Comparison of ENCODE assay signal across 8 cellular contexts in the genomic region with DNA sequence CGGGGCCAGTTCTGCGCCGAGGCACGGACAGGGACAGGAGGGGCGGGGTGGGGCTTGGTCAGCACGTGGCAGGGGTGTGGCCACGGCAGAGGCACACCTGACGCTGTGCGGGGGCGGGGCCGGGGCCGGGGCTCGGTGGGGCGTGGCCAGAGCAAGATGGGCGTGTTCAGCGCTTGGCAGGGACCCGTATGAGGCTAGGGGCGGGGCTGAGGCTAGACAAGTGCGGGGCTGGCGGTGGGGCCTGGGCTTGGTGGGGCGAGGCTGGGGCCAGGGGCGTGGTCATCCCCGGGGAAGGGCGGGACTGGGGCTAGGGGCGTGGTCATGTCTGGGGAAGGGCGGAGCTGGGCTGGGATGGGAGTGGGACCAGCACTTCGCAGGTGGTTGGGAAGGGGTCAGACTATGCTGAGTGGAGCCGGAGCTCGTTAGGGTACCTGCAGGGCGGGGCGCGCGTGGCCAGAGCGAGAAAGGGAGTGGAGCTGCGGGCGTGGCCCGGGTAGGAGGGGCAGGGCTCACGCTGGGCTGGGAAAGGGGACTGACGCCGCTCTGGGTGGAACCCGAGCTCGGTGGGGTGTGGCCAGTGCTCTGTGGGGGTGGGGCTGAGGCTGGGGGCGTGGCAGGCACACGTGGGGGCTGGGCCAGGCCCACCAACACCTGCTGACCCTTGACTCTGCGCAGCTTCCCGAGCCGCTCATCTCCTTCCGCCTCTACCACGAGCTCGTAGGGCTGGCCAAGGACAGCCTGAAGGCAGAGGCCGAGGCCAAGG. TPM values are rescaled to one million over a fixed set of nuclear protein-coding genes. Genes with fewer than 3 reads are reported as not detected.
DNase-seq lines count a peak whose midpoint lies in the region; ATAC-seq, FAIRE-seq and TF ChIP-seq lines count a peak whose summit lies in the region.

No MANE protein-coding gene starts in this region.

- CTCF ChIA-PET in A549 (lab: Yijun Ruan, JAX): interaction anchor here (0.8 to 1.7 kb wide), 3 partner anchors 16 to 161 kb away, joined by 3 to 5 read pairs (median 3); no protein-coding TSS in a partner anchor
- CTCF ChIA-PET in PC-3 (lab: Charles Lee): no interaction called here

- no peaks in the 10 kb centered on the region for H3K27me3 Mint-ChIP-seq in activated T-helper 17 cell treated with anti-CD3 and anti-CD28 coated beads, Interleukin-2, amount 50 U/mL, for 72 hours

- no peaks in the 10 kb centered on the region for H3K27me3 ChIP-seq in PC-3 (ENCODE audit: low read length)
- H3K27me3 ChIP-seq in smooth muscle cell (ENCODE audit: low read depth): no peaks in the 10 kb centered on the region

- TF ChIP-seq RAD21 in A549 (conservative IDR thresholded peaks at IDR 0.05 in 1 of 2, IDR thresholded peaks at IDR 0.05 in 1 of 2): no peak

- no peak overlapping the region for H3K4me3 Mint-ChIP-seq in activated T-helper 17 cell treated with anti-CD3 and anti-CD28 coated beads, Interleukin-2, amount 50 U/mL, for 72 hours

- TF ChIP-seq CTCF in A549 (IDR thresholded peaks at IDR 0.05) (no peak), PC-3 (conservative IDR thresholded peaks at IDR 0.05; ENCODE audit: low read depth, low read length) (no peak), smooth muscle cell (IDR thresholded peaks at IDR 0.05; ENCODE audit: borderline replicate concordance, insufficient read depth, poor library complexity, severe bottlenecking) (no peak)

- H3K4me3 ChIP-seq in A549: peak overlapping the region; percentile 35; the same call in 2 of the 3 replicates
- no peak overlapping the region for H3K4me3 ChIP-seq in PC-3 (ENCODE audit: low read length)
- H3K4me3 ChIP-seq in smooth muscle cell: peak overlapping the region; percentile 44

- no peaks in the 10 kb centered on the region for H3F3A ChIP-seq in PC-3 (ENCODE audit: low read length, unreplicated experiment)
- H3F3A ChIP-seq in smooth muscle cell (ENCODE audit: low read depth): no peaks in the 10 kb centered on the region

- intact Hi-C loops in PC-3 (cut with micrococcal nuclease) (no loop called here), left cardiac atrium (cut with DNase I) (no loop called here)

- H3K4me2 ChIP-seq in A549 (peak overlapping the region; percentile 63), PC-3 (ENCODE audit: low read length) (peak overlapping the region; percentile 61), smooth muscle cell (peak overlapping the region; percentile 82)

- H4K20me1 ChIP-seq in PC-3 (ENCODE audit: low read length): no peaks in the 10 kb centered on the region
- H4K20me1 ChIP-seq in smooth muscle cell (ENCODE audit: low read depth): no peaks in the 10 kb centered on the region

- H2AFZ ChIP-seq in PC-3 (ENCODE audit: low read length) (no peak overlapping the region), smooth muscle cell (ENCODE audit: low read depth) (no peak overlapping the region)

- H3K79me2 ChIP-seq in PC-3 (ENCODE audit: low read length) (no peaks in the 10 kb centered on the region), smooth muscle cell (ENCODE audit: low read depth) (no peaks in the 10 kb centered on the region)

- H3K9me3 Mint-ChIP-seq in activated T-helper 17 cell treated with anti-CD3 and anti-CD28 coated beads, Interleukin-2, amount 50 U/mL, for 72 hours: no peaks in the 10 kb centered on the region

- TF ChIP-seq EP300 in A549 (IDR thresholded peaks at IDR 0.05): no peak

- H3K36me3 Mint-ChIP-seq in activated T-helper 17 cell treated with anti-CD3 and anti-CD28 coated beads, Interleukin-2, amount 50 U/mL, for 72 hours (ENCODE audit: low read depth): peaks cover 91% of the 10 kb centered on the region

- no peak overlapping the region for H3K27ac Mint-ChIP-seq in activated T-helper 17 cell treated with anti-CD3 and anti-CD28 coated beads, Interleukin-2, amount 50 U/mL, for 72 hours

- H3K9me3 ChIP-seq in A549 (no peaks in the 10 kb centered on the region), PC-3 (ENCODE audit: low read length) (no peaks in the 10 kb centered on the region), smooth muscle cell (replicated peaks; ENCODE audit: low read depth) (no peaks in the 10 kb centered on the region)

- H3K4me1 Mint-ChIP-seq in activated T-helper 17 cell treated with anti-CD3 and anti-CD28 coated beads, Interleukin-2, amount 50 U/mL, for 72 hours: peaks cover 9% of the 10 kb centered on the region

- H3K9ac ChIP-seq in PC-3 (ENCODE audit: low read length) (no peak overlapping the region), smooth muscle cell (ENCODE audit: low read depth) (no peak overlapping the region)

- POLR2A ChIA-PET in A549 (lab: Yijun Ruan, JAX): interaction anchor here (1.0 to 1.3 kb wide), 3 partner anchors 12 to 22 kb away, joined by 3 to 4 read pairs (median 3); a partner anchor contains a TSS
- POLR2A ChIA-PET in PC-3 (lab: Charles Lee; ENCODE audit: unreplicated experiment): interaction anchor here (0.5 kb wide), 1 partner anchor 1379 kb away, joined by 3 read pairs; no protein-coding TSS in a partner anchor

- no peak for FAIRE-seq in A549 (lab: Jason Lieb, UNC)

- no peak for TF ChIP-seq POLR2A in A549 (IDR thresholded peaks at IDR 0.05; ENCODE audit: low read length)

- WGBS in A549 (ENCODE audit: missing lambda C conversion rate): 20% methylated on average over 12 of the region's 51 CpGs
- WGBS in smooth muscle cell (ENCODE audit: low lambda C conversion rate): 8% methylated on average over 21 of the region's 51 CpGs

- no TSS peak for BruUV-seq in PC-3 (replicated peaks; lab: Mats Ljungman, UMichigan)

- H3K27ac ChIP-seq in A549: peak overlapping the region; percentile 62 to 81
- H3K27ac ChIP-seq in PC-3 (ENCODE audit: low read length): 0 out of 2 replicates have a peak overlapping the region, but pooled peaks have one; percentile 40
- no peak overlapping the region for H3K27ac ChIP-seq in smooth muscle cell (ENCODE audit: low read depth)

- peak; percentile 72 to 83 for ATAC-seq in A549
- peak; percentile 45 for ATAC-seq in HG02885 (IDR thresholded peaks at IDR 0.05; ENCODE audit: poor library complexity, unreplicated experiment)
- peak; percentile 86 for ATAC-seq in PC-3
- ATAC-seq in activated T-helper 17 cell treated with anti-CD3 and anti-CD28 coated beads, Interleukin-2, amount 50 U/mL, for 72 hours (replicated peaks): peak; percentile 70
- peak; percentile 41 to 60 for ATAC-seq in left cardiac atrium
- ATAC-seq in GM18519 (IDR thresholded peaks at IDR 0.05; ENCODE audit: low FRiP score, unreplicated experiment): no peak

- H3K36me3 ChIP-seq in PC-3 (ENCODE audit: low read depth, low read length) (no peaks in the 10 kb centered on the region), smooth muscle cell (ENCODE audit: low read depth) (no peaks in the 10 kb centered on the region)

- no peaks in the 10 kb centered on the region for H3K9me2 ChIP-seq in PC-3 (replicated peaks; ENCODE audit: low read length)

- H3K4me1 ChIP-seq in A549: peaks cover 6% of the 10 kb centered on the region; the same call in 1 of the 3 replicates
- no peaks in the 10 kb centered on the region for H3K4me1 ChIP-seq in PC-3 (ENCODE audit: insufficient read depth, low read length)
- no peaks in the 10 kb centered on the region for H3K4me1 ChIP-seq in smooth muscle cell (ENCODE audit: low read depth)

- peak; percentile 50 to 91 for DNase-seq in A549 (ENCODE audit: low read depth in 1 of 2, low spot score in 1 of 2)
- peak; percentile 70 for DNase-seq in PC-3
- peak; percentile 55 for DNase-seq in left cardiac atrium
- peak; percentile 88 for DNase-seq in smooth muscle cell (lab: John Stamatoyannopoulos, UW; ENCODE audit: unreplicated experiment)
- DNase-seq in medulla oblongata (ENCODE audit: extremely low spot score): no peak

RNA-seq across cellular contexts. Expression of a gene that starts 12.8 kb away (rescaled TPM):
- polyA plus RNA-seq in A549 (2011; rRNA removed) (81.0 and 99.6 TPM in 2 replicates), A549 (2017; fragmentation: RNase III; extraction: RNeasy Plus Mini Kit Qiagen cat#74134 plus additional on column Dnase treatment) (170 to 181 TPM (median 172 TPM) in 3 replicates), smooth muscle cell (235 and 260 TPM in 2 replicates)
- 346 and 402 TPM in 2 replicates for polyA plus RNA-seq in A549 (2012; cell fraction: cytosol; rRNA removed)
- 288 and 337 TPM in 2 replicates for polyA plus RNA-seq in A549 (2012; cell fraction: nucleus; rRNA removed)
- polyA minus RNA-seq in A549 (2011; rRNA and poly(A)+ RNA removed): 102 and 159 TPM in 2 replicates
- total RNA-seq in PC-3 (2014; rRNA removed) (335 and 375 TPM in 2 replicates), left cardiac atrium (100 to 1,000 TPM; 142 to 143 TPM), smooth muscle cell (99.1 and 114 TPM in 2 replicates)
- total RNA-seq in activated T-helper 17 cell treated with anti-CD3 and anti-CD28 coated beads, Interleukin-2, amount 50 U/mL, for 72 hours: 100 to 1,000 TPM; 155 to 248 TPM

RNA-seq across cellular contexts. Expression of a gene that starts 15.4 kb away (rescaled TPM):
- polyA plus RNA-seq in A549 (2011; rRNA removed) (0.48 and 1.2 TPM in 2 replicates), A549 (2017; fragmentation: RNase III; extraction: RNeasy Plus Mini Kit Qiagen cat#74134 plus additional on column Dnase treatment) (1.5 to 1.9 TPM (median 1.8 TPM) in 3 replicates), smooth muscle cell (8.0 and 13.9 TPM in 2 replicates)
- polyA plus RNA-seq in A549 (2012; cell fraction: cytosol; rRNA removed): 2.1 and 2.6 TPM in 2 replicates
- polyA plus RNA-seq in A549 (2012; cell fraction: nucleus; rRNA removed): 7.8 and 8.6 TPM in 2 replicates
- 0.58 and 0.88 TPM in 2 replicates for polyA minus RNA-seq in A549 (2011; rRNA and poly(A)+ RNA removed)
- total RNA-seq in PC-3 (2014; rRNA removed) (45.3 and 68.4 TPM in 2 replicates), left cardiac atrium (10 to 100 TPM; 10.6 to 12.6 TPM), smooth muscle cell (4.4 and 8.7 TPM in 2 replicates)
- total RNA-seq in activated T-helper 17 cell treated with anti-CD3 and anti-CD28 coated beads, Interleukin-2, amount 50 U/mL, for 72 hours: 100 to 1,000 TPM; 211 to 310 TPM

RNA-seq across cellular contexts. Expression of a gene that starts 21.4 kb away (rescaled TPM):
- 223 and 248 TPM in 2 replicates for polyA plus RNA-seq in A549 (2011; rRNA removed)
- 768 and 819 TPM in 2 replicates for polyA plus RNA-seq in A549 (2012; cell fraction: cytosol; rRNA removed)
- polyA plus RNA-seq in A549 (2012; cell fraction: nucleus; rRNA removed): 378 and 395 TPM in 2 replicates
- polyA plus RNA-seq in A549 (2017; fragmentation: RNase III; extraction: RNeasy Plus Mini Kit Qiagen cat#74134 plus additional on column Dnase treatment): 370 to 402 TPM (median 394 TPM) in 3 replicates
- 180 and 195 TPM in 2 replicates for polyA minus RNA-seq in A549 (2011; rRNA and poly(A)+ RNA removed)
- 517 and 644 TPM in 2 replicates for total RNA-seq in PC-3 (2014; rRNA removed)
- total RNA-seq in activated T-helper 17 cell treated with anti-CD3 and anti-CD28 coated beads, Interleukin-2, amount 50 U/mL, for 72 hours: 100 to 1,000 TPM; 110 to 170 TPM
- 100 to 1,000 TPM; 378 to 432 TPM for total RNA-seq in left cardiac atrium
- 319 and 325 TPM in 2 replicates for total RNA-seq in smooth muscle cell
- 441 and 450 TPM in 2 replicates for polyA plus RNA-seq in smooth muscle cell

RNA-seq across cellular contexts. Expression of a gene that starts 42.4 kb away (rescaled TPM):
- polyA plus RNA-seq in A549 (2011; rRNA removed): 5.0 and 6.6 TPM in 2 replicates
- 7.9 and 9.1 TPM in 2 replicates for polyA plus RNA-seq in A549 (2012; cell fraction: cytosol; rRNA removed)
- polyA plus RNA-seq in A549 (2012; cell fraction: nucleus; rRNA removed): 53.4 and 59.9 TPM in 2 replicates
- 8.8 to 13.5 TPM (median 12.6 TPM) in 3 replicates for polyA plus RNA-seq in A549 (2017; fragmentation: RNase III; extraction: RNeasy Plus Mini Kit Qiagen cat#74134 plus additional on column Dnase treatment)
- 9.6 and 10.5 TPM in 2 replicates for polyA minus RNA-seq in A549 (2011; rRNA and poly(A)+ RNA removed)
- 27.3 and 31.3 TPM in 2 replicates for total RNA-seq in PC-3 (2014; rRNA removed)
- 10 to 100 TPM; 21.8 to 31.2 TPM for total RNA-seq in activated T-helper 17 cell treated with anti-CD3 and anti-CD28 coated beads, Interleukin-2, amount 50 U/mL, for 72 hours
- total RNA-seq in left cardiac atrium: 10 to 100 TPM in 1 of 2 donors, 1 to 10 TPM in 1; 7.7 to 10.0 TPM
- total RNA-seq in smooth muscle cell: 4.1 and 5.0 TPM in 2 replicates
- polyA plus RNA-seq in smooth muscle cell: 11.8 and 26.5 TPM in 2 replicates

RNA-seq across cellular contexts. Expression of a gene that starts 55.9 kb away (rescaled TPM):
- polyA plus RNA-seq in A549 (2011; rRNA removed) (31.7 and 32.2 TPM in 2 replicates), A549 (2017; fragmentation: RNase III; extraction: RNeasy Plus Mini Kit Qiagen cat#74134 plus additional on column Dnase treatment) (99.3 to 115 TPM (median 101 TPM) in 3 replicates), smooth muscle cell (392 and 404 TPM in 2 replicates)
- polyA plus RNA-seq in A549 (2012; cell fraction: cytosol; rRNA removed): 102 and 104 TPM in 2 replicates
- polyA plus RNA-seq in A549 (2012; cell fraction: nucleus; rRNA removed): 111 TPM in 2 replicates
- 94.3 and 125 TPM in 2 replicates for polyA minus RNA-seq in A549 (2011; rRNA and poly(A)+ RNA removed)
- total RNA-seq in PC-3 (2014; rRNA removed) (97.9 and 107 TPM in 2 replicates), left cardiac atrium (10 to 100 TPM; 74.4 to 83.8 TPM), smooth muscle cell (150 and 155 TPM in 2 replicates)
- 100 to 1,000 TPM; 152 to 246 TPM for total RNA-seq in activated T-helper 17 cell treated with anti-CD3 and anti-CD28 coated beads, Interleukin-2, amount 50 U/mL, for 72 hours
